ENCODE assay signal across 8 cellular contexts in the genomic region with DNA sequence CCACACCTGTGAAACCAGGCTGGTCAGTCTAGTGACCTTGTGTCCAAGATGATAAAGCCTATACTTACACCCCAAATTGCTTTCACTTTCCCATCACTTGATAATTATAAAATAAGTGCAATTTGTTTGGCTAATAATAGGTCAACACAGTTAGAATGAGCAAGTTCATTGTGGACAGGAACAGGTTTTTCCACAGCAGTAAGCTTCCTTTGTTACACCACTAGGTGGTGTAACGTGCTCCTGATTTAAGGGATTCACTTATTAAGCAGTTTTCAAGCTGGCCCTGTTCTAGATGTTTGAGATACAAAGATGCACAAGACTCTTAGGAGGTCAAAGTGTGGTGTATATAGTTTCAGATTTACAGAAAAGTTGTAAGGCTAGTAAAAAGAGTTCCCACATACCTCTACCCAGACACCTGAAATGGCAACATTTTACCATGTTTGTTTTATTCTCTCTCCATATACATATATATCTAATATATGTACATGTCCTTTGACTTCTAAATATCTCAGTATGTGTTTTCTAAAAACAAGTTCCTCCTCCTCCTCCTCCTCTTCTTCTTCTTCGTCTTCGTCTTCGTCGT. TPM values are rescaled to one million over a fixed set of nuclear protein-coding genes. Genes with fewer than 3 reads are reported as not detected.
DNase-seq lines count a peak whose midpoint lies in the region; ATAC-seq and TF ChIP-seq lines count a peak whose summit lies in the region.

No MANE protein-coding gene starts in this region.

- TF ChIP-seq POLR2A in tibial nerve (IDR thresholded peaks at IDR 0.05), result no peak

- whole genome bisulfite sequencing in tibial nerve, 2 donors, result 75 to 79% methylated on average over 5 of the region's 5 CpGs

- peaks cover 0 to 6% (median 0%) of the 10 kb centered on the region in 4 donors for H3K4me1 ChIP-seq in tibial nerve

- H3K9me3 ChIP-seq in tibial nerve, result peaks cover 0 to 4% (median 0%) of the 10 kb centered on the region in 4 donors

- no peak overlapping the region for H3K27ac ChIP-seq in tibial nerve

- TF ChIP-seq EP300 in tibial nerve (IDR thresholded peaks at IDR 0.05), result no peak

- no peaks in the 10 kb centered on the region for H3K27me3 ChIP-seq in tibial nerve

- TF ChIP-seq CTCF in fibroblast of pulmonary artery (IDR thresholded peaks at IDR 0.05; ENCODE audit: low read length, missing control alignments) (peak; percentile 72), tibial nerve (IDR thresholded peaks at IDR 0.05) (peak in 4 of 5 experiments; percentile 15 to 37 (median 28))

- DNase-seq in CD1c-positive myeloid dendritic cell (ENCODE audit: extremely low spot score) (peak; percentile 50), SK-N-DZ (ENCODE audit: low spot score) (peak; percentile 34), fibroblast of pulmonary artery (ENCODE audit: low read depth) (peak; percentile 68), tibial nerve (ENCODE audit: low spot score in 2 of 2) (no peak)

- ATAC-seq in GM18907 (IDR thresholded peaks at IDR 0.05; ENCODE audit: unreplicated experiment), result peak; percentile 63
- peak; percentile 45 for ATAC-seq in HG03575 (IDR thresholded peaks at IDR 0.05; ENCODE audit: extremely low read depth, insufficient number of reproducible peaks, low FRiP score, unreplicated experiment)
- no peak for ATAC-seq in GM19397 (IDR thresholded peaks at IDR 0.05; ENCODE audit: unreplicated experiment)
- ATAC-seq in HG02970 (IDR thresholded peaks at IDR 0.05; ENCODE audit: low FRiP score, unreplicated experiment), result no peak

- no peaks in the 10 kb centered on the region for H3K36me3 ChIP-seq in tibial nerve

- H3K4me3 ChIP-seq in fibroblast of pulmonary artery (replicated peaks; ENCODE audit: low read depth, low read length) (no peak overlapping the region), tibial nerve (no peak overlapping the region)

RNA-seq across cellular contexts. Expression of a gene that starts 6.8 kb away (rescaled TPM):
- polyA plus RNA-seq in SK-N-DZ (2014; cell fraction: cytosol; rRNA removed), result 64.7 and 66.2 TPM in 2 replicates
- 30.5 and 36.8 TPM in 2 replicates for polyA plus RNA-seq in SK-N-DZ (2014; cell fraction: nucleus; rRNA removed)
- total RNA-seq in tibial nerve, result 10 to 100 TPM; 57.1 to 83.7 (median 64.3) TPM

Comparison
In these comparisons a context has a peak if more than half of its experiments do, and no peak if none do; other contexts are left out.
1. DNase-seq: peak in CD1c-positive myeloid dendritic cell (single experiment), SK-N-DZ (single experiment) and fibroblast of pulmonary artery (single experiment); none in tibial nerve (0 of 2).
2. ATAC-seq: peak in GM18907 (single experiment) and HG03575 (single experiment); none in GM19397 (single experiment) and HG02970 (single experiment).